Comparison of ENCODE assay signal across 8 cellular contexts in the genomic region with DNA sequence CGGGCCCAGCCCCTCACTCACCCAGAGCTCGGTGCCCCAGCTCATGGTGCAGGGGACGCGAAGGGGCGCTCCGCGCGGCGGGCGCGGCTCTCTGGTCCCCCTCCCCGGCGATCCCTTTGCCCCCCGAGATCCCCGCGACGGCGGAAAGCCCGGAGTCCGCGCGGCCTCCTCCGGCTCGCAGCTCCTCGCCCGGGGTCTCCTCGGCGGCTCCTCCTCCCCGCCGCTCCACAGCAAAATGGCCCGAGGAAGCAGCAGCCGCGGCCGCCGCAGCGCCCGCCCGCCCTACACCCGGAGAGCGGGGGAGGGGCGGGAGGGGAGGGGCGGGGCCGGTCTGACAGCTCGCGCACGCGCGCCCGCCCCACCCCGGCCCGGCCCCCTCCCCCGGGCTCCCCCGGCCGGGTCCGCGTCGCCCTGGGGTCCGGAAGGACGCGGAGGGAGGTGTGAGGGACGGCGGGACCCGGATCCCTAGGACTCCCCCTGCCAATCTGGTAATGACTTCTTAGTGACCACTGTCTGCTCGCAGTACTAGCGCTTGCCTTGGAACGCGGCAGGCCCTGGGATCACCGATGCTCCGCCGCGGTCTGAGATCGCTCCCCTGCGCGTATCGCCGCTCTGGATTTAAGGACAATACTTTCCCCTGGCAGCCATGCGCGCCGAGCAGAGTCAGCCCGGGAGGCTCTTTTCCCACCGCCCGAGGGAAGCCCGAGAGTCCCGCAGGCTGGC.
DNase-seq lines count a peak whose midpoint lies in the region; ATAC-seq and TF ChIP-seq lines count a peak whose summit lies in the region.

A gene (minus strand): TSS at position 259 of the 723 bp plus-strand sequence. CDS start 214 bp downstream, at position 45.

- H3K4me3 ChIP-seq in NT2/D1 (ENCODE audit: insufficient read length, low read depth) (peak within 1 kb of the TSS; percentile 86), epithelial cell of esophagus (ENCODE audit: low read length) (peak within 1 kb of the TSS; percentile 80)

- peaks cover 6% of the 10 kb centered on the region for H3K27me3 ChIP-seq in NT2/D1 (ENCODE audit: insufficient read depth, insufficient read length)

- peak; percentile 10 for TF ChIP-seq CTCF in epithelial cell of esophagus (IDR thresholded peaks at IDR 0.05; ENCODE audit: insufficient read depth, low read depth, low read length, missing control alignments)

- peaks cover 4% of the 10 kb centered on the region for H3K36me3 ChIP-seq in NT2/D1 (ENCODE audit: insufficient read depth, insufficient read length, low read length)

- peaks cover 3% of the 10 kb centered on the region for H3K4me1 ChIP-seq in NT2/D1 (ENCODE audit: insufficient read depth, insufficient read length)

- DNase-seq in NCI-H2081 (lab: John Stamatoyannopoulos, UW) (peak; percentile 59 to 79), NCI-H2081 treated with DMSO at 0.1 percent for 48 hours (lab: John Stamatoyannopoulos, UW) (no peak), NT2/D1 (ENCODE audit: low read depth, low spot score) (peak; percentile 69), activated T-cell treated with anti-CD3 and anti-CD28 coated beads for 24 hours (ENCODE audit: low read depth) (peak; percentile 74), epithelial cell of esophagus (ENCODE audit: low read depth) (peak; percentile 72), middle frontal gyrus (ENCODE audit: extremely low spot score, low spot score) (peak; percentile 45)
- peak; percentile 70 for DNase-seq in stimulated activated CD8-positive, alpha-beta memory T cell treated with anti-CD3 and anti-CD28 coated beads, Interleukin-15, amount 100 ng/mL, for 48 hours (ENCODE audit: low read depth in 2 of 2)

- peak within 1 kb of the TSS; percentile 97 for H3K9ac ChIP-seq in NT2/D1 (ENCODE audit: insufficient read length, low read depth)

- ATAC-seq in HG03342 (IDR thresholded peaks at IDR 0.05; ENCODE audit: unreplicated experiment): peak; percentile 27

- no peaks in the 10 kb centered on the region for H3K9me3 ChIP-seq in NT2/D1 (ENCODE audit: insufficient read depth, low read length)
